In genomic region chr22:41620646-41621098, GRCh38 we compare ENCODE assay signal across 8 cellular contexts. TPM values are rescaled to one million over a fixed set of nuclear protein-coding genes. Genes with fewer than 3 reads are reported as not detected.
DNase-seq lines count a peak whose midpoint lies in the region; ATAC-seq and TF ChIP-seq lines count a peak whose summit lies in the region.

TSS of gene DESI1 (minus strand) at chr22:41621043. CDS start at chr22:41620839, 204 bp downstream.

- H3K4me2 ChIP-seq in mesendoderm (ENCODE audit: low read length) = peak within 1 kb of the TSS; percentile 97

- no peak within 1 kb of the TSS for H4K8ac ChIP-seq in mesendoderm (ENCODE audit: low read depth, low read length)

- H3K4ac ChIP-seq in mesendoderm (ENCODE audit: low read depth, low read length) = peak within 1 kb of the TSS; percentile 44

- H3K4me3 ChIP-seq in mesendoderm (ENCODE audit: low read length) (peak within 1 kb of the TSS; percentile 96), upper lobe of left lung (peak within 1 kb of the TSS; percentile 79 to 99 (median 85))

- H3K4me3 Mint-ChIP-seq in dendritic cell treated with granulocyte-macrophage colony-stimulating factor and Interleukin-4, amounts not matched to agents 40 ng/mL and 50 ng/mL, for 4 days = peak within 1 kb of the TSS; percentile 92

- peak within 1 kb of the TSS; percentile 8 for H3K18ac ChIP-seq in mesendoderm (ENCODE audit: low read length)

- peak within 1 kb of the TSS; percentile 100 for H3K56ac ChIP-seq in mesendoderm (ENCODE audit: low read length)

- H3K27me3 ChIP-seq in mesendoderm (ENCODE audit: insufficient read depth, low read length, poor library complexity) (no peaks in the 10 kb centered on the region), upper lobe of left lung (no peaks in the 10 kb centered on the region)

- DNase-seq in NOMO-1 (lab: John Stamatoyannopoulos, UW; ENCODE audit: unreplicated experiment in 2 of 2) (peak; percentile 31), NOMO-1 treated with dmso at 0.1 percent for 144 hours (lab: John Stamatoyannopoulos, UW; ENCODE audit: unreplicated experiment) (no peak), NCI-H748 treated with DMSO at 0.1 percent for 48 hours (lab: John Stamatoyannopoulos, UW) (peak; percentile 37), mesendoderm (peak; percentile 72), upper lobe of left lung (no peak)
- no peak for DNase-seq in effector CD4-positive, alpha-beta T cell

- no peaks in the 10 kb centered on the region for H3K9me3 Mint-ChIP-seq in dendritic cell treated with granulocyte-macrophage colony-stimulating factor and Interleukin-4, amounts not matched to agents 40 ng/mL and 50 ng/mL, for 4 days

- H2AK5ac ChIP-seq in mesendoderm (ENCODE audit: low read length) = peak within 1 kb of the TSS; percentile 59

- peak within 1 kb of the TSS; percentile 94 for H3K27ac Mint-ChIP-seq in dendritic cell treated with granulocyte-macrophage colony-stimulating factor and Interleukin-4, amounts not matched to agents 40 ng/mL and 50 ng/mL, for 4 days

- WGBS in mesendoderm (ENCODE audit: extremely low coverage, insufficient coverage, low lambda C conversion rate) = no CpG with 5 or more reads among the region's 39 CpGs
- WGBS in upper lobe of left lung, 2 donors = 0% methylated on average over 5 to 6 of the region's 39 CpGs

- TF ChIP-seq POLR2A in upper lobe of left lung (IDR thresholded peaks at IDR 0.05) = peak in 3 of 4 donors; percentile 54 to 92 (median 79)

- ATAC-seq in HG02588 (IDR thresholded peaks at IDR 0.05; ENCODE audit: unreplicated experiment) (peak; percentile 32), upper lobe of left lung (ENCODE audit: low FRiP score in 2 of 2) (no peak)

- no peaks in the 10 kb centered on the region for H3K9me3 ChIP-seq in upper lobe of left lung

- no peak for TF ChIP-seq CTCF in upper lobe of left lung (IDR thresholded peaks at IDR 0.05)

- H3K79me1 ChIP-seq in mesendoderm (ENCODE audit: low read length) = peaks cover 11% of the 10 kb centered on the region

- H3K4me1 ChIP-seq in mesendoderm (ENCODE audit: control insufficient read depth, low read depth, low read length) = peaks cover 4% of the 10 kb centered on the region
- H3K4me1 ChIP-seq in upper lobe of left lung = peaks cover 26 to 57% (median 33%) of the 10 kb centered on the region in 4 donors

- H3K27ac ChIP-seq in mesendoderm (ENCODE audit: low read depth, low read length) (peak within 1 kb of the TSS; percentile 60), upper lobe of left lung (peak within 1 kb of the TSS; percentile 94 to 98 (median 96))

- H3K36me3 Mint-ChIP-seq in dendritic cell treated with granulocyte-macrophage colony-stimulating factor and Interleukin-4, amounts not matched to agents 40 ng/mL and 50 ng/mL, for 4 days (ENCODE audit: low read depth) = peaks cover 56% of the 10 kb centered on the region

- H3K79me2 ChIP-seq in mesendoderm (ENCODE audit: control insufficient read depth, insufficient read depth, low read length) = peaks cover 19% of the 10 kb centered on the region

- H2BK5ac ChIP-seq in mesendoderm (ENCODE audit: low read length) = peak within 1 kb of the TSS; percentile 93

- peak in 1 of 4 donors; percentile 71 for TF ChIP-seq EP300 in upper lobe of left lung (IDR thresholded peaks at IDR 0.05)

- peaks cover 41% of the 10 kb centered on the region for H3K4me1 Mint-ChIP-seq in dendritic cell treated with granulocyte-macrophage colony-stimulating factor and Interleukin-4, amounts not matched to agents 40 ng/mL and 50 ng/mL, for 4 days (ENCODE audit: low read depth)

- H3K36me3 ChIP-seq in mesendoderm (ENCODE audit: control insufficient read depth, insufficient read depth, low read length) = peaks cover 5% of the 10 kb centered on the region
- peaks cover 10 to 36% (median 28%) of the 10 kb centered on the region in 4 donors for H3K36me3 ChIP-seq in upper lobe of left lung

- no peak within 1 kb of the TSS for H2BK120ac ChIP-seq in mesendoderm (ENCODE audit: low read depth, low read length)

- peak within 1 kb of the TSS; percentile 95 for H3K23ac ChIP-seq in mesendoderm (ENCODE audit: low read length)

- H2BK15ac ChIP-seq in mesendoderm (replicated peaks; ENCODE audit: low read depth) = no peak within 1 kb of the TSS

- peak within 1 kb of the TSS; percentile 99 for H3K9ac ChIP-seq in mesendoderm (ENCODE audit: low read length)

- H4K5ac ChIP-seq in mesendoderm (ENCODE audit: low read length) = no peak within 1 kb of the TSS

- H3K27me3 Mint-ChIP-seq in dendritic cell treated with granulocyte-macrophage colony-stimulating factor and Interleukin-4, amounts not matched to agents 40 ng/mL and 50 ng/mL, for 4 days = no peaks in the 10 kb centered on the region

- intact Hi-C loops in dendritic cell treated with granulocyte-macrophage colony-stimulating factor and Interleukin-4, amounts not matched to agents 40 ng/mL and 50 ng/mL, for 4 days (cut with micrococcal nuclease) = loop anchor here (1.0 to 2.0 kb wide), 3 partner anchors 30 to 172 kb away; partner anchors contain the start of gene POLR3H

RNA-seq across cellular contexts. Expression of gene DESI1, which starts in this region (rescaled TPM):
- 31.4 TPM for polyA plus RNA-seq in mesendoderm (2013, experiment 1 of 2)
- polyA plus RNA-seq in mesendoderm (2013, experiment 2 of 2) = 32.2 TPM
- total RNA-seq in upper lobe of left lung = 10 to 100 TPM; 28.2 to 41.5 (median 31.1) TPM

Comparison
In these comparisons a context has a peak if more than half of its experiments do, and no peak if none do; other contexts are left out.
1. DNase-seq: peak in NOMO-1 (2 of 2), NCI-H748 treated with DMSO at 0.1 percent for 48 hours (single experiment) and mesendoderm (single experiment); none in NOMO-1 treated with dmso at 0.1 percent for 144 hours (single experiment), upper lobe of left lung (0 of 2) and effector CD4-positive, alpha-beta T cell (single experiment).